ENCODE assay signal across 18 cellular contexts in the genomic region with DNA sequence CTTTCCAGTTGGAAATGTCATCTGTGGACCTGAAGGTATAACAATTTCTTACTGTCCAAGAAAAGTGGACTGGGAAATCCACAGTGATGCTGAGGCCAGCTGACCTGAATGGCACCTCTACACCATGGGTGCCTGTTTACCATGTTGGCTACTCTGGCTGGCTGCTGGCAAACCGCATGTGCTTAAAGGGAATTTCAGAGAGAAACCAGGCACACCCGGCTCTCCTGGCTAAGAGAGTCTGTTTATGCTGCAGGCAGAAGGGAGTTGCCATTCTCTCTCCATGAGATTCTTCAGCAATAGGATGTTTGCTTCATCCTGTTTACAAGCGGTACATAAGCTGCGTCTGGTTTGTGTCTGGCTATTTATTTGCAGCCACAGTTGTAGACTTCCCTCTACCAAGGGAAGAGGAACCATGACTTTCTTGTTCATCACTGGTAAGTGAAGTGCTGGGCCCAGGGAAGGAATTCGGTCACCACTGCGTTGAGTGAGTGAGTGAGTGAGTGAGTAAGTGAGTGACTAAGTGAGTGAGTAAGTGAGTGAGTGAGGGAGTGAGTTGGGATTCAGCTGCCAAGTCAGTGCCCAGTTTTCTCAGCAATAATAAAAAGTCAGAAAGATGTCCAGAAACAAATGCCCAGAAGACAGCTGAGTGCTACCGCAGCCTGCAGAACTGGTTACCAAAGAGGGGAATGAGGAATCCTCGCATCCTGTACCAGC.
DNase-seq lines count a peak whose midpoint lies in the region; ATAC-seq and TF ChIP-seq lines count a peak whose summit lies in the region.
"Had no signal": no experiment of that assay in that cellular context is flagged by ENCODE, and none has a peak within 500 bp of the region (broad histone marks: within the 10 kb centered on the region; RNA-seq: fewer than 3 reads in every experiment).

No MANE protein-coding gene starts in this region.

- peak overlapping the region in 1 of 2 experiments; percentile 25 for H2BK12ac ChIP-seq in mesenchymal stem cell (ENCODE audit: low read length in 2 of 2)

- TF ChIP-seq CTCF in coronary artery (IDR thresholded peaks at IDR 0.05) = no peak

- ATAC-seq in activated CD4-positive, alpha-beta T cell treated with anti-CD3 and anti-CD28 coated beads for 36 hours = peak; percentile 47
- no peak for ATAC-seq in SK-N-SH treated with all-trans-retinoic acid at 6 μM for 48 hours
- ATAC-seq: natural killer cell had no signal

- no peak overlapping the region for H3K4me3 ChIP-seq in coronary artery
- no peak overlapping the region for H3K4me3 ChIP-seq in mesenchymal stem cell (ENCODE audit: insufficient read depth in 1 of 2, low read depth in 1 of 2, low read length in 2 of 2)
- H3K4me3 ChIP-seq: heart right ventricle, vagina had no signal

- no peak overlapping the region for H3K27ac Mint-ChIP-seq in activated CD4-positive, alpha-beta T cell treated with anti-CD3 and anti-CD28 coated beads for 36 hours
- H3K27ac Mint-ChIP-seq: activated naive CD4-positive, alpha-beta T cell treated with anti-CD3 and anti-CD28 coated beads, Interleukin-2, amount 50 U/mL, for 72 hours; natural killer cell had no signal

- H3K9me3 ChIP-seq in mesenchymal stem cell (ENCODE audit: control insufficient read depth, low read length) = no peaks in the 10 kb centered on the region
- H3K9me3 ChIP-seq: heart right ventricle, vagina had no signal

- no peak overlapping the region for H4K91ac ChIP-seq in mesenchymal stem cell (ENCODE audit: low read length)

- WGBS in mesenchymal stem cell = 26% methylated on average over 8 of the region's 8 CpGs

- no peak overlapping the region for H2AK5ac ChIP-seq in mesenchymal stem cell (ENCODE audit: low read length, severe bottlenecking)

- no peak for DNase-seq in activated CD4-positive, alpha-beta T cell treated with anti-CD3 and anti-CD28 coated beads for 36 hours
- no peak for DNase-seq in activated CD4-positive, alpha-beta T cell treated with anti-CD3 and anti-CD28 coated beads for 1 hour
- DNase-seq in coronary artery (ENCODE audit: low spot score) (peak; percentile 29), mesenchymal stem cell (peak; percentile 65), T-helper 2 cell (no peak)
- DNase-seq in stimulated activated CD4-positive, alpha-beta T cell treated with anti-CD3 and anti-CD28 coated beads, Interleukin-15, amount 100 ng/mL, for 24 hours = no peak
- DNase-seq: activated CD4-positive, CD25-positive, alpha-beta regulatory T cell; heart right ventricle; IMR-90; left cardiac atrium; natural killer cell; stimulated activated CD4-positive, alpha-beta T cell treated with anti-CD3 and anti-CD28 coated beads, Interleukin-2, amount 100 ng/mL, for 24 hours; stimulated activated CD8-positive, alpha-beta memory T cell treated with anti-CD3 and anti-CD28 coated beads, Interleukin-4, amount 100 ng/mL, for 48 hours had no signal

- H2BK120ac ChIP-seq in mesenchymal stem cell (ENCODE audit: low read depth, low read length) = no peak overlapping the region

- no peak overlapping the region for H2BK5ac ChIP-seq in mesenchymal stem cell (ENCODE audit: low read depth, low read length, poor library complexity, severe bottlenecking)

- no peak overlapping the region for H3K23ac ChIP-seq in mesenchymal stem cell (ENCODE audit: low read length in 2 of 2)

- no peak overlapping the region for H3K4ac ChIP-seq in mesenchymal stem cell (ENCODE audit: low read depth in 1 of 2, low read length in 2 of 2)

- no peak overlapping the region for H3K4me2 ChIP-seq in mesenchymal stem cell (ENCODE audit: low read length, poor library complexity, severe bottlenecking)

- H3K79me1 ChIP-seq in mesenchymal stem cell (replicated peaks; ENCODE audit: low read length, poor library complexity, severe bottlenecking) = no peaks in the 10 kb centered on the region

- POLR2A ChIA-PET in activated CD4-positive, alpha-beta T cell treated with anti-CD3 and anti-CD28 coated beads for 36 hours (lab: Charles Lee) = no interaction called here

- intact Hi-C loops in activated CD4-positive, alpha-beta T cell treated with anti-CD3 and anti-CD28 coated beads for 36 hours (cut with DNase I, micrococcal nuclease) = no loop called here

- no peak overlapping the region for H2BK15ac ChIP-seq in mesenchymal stem cell (ENCODE audit: low read depth, poor library complexity, severe bottlenecking)

- no peak overlapping the region for H3K9ac ChIP-seq in mesenchymal stem cell (ENCODE audit: low read length)

- no peak overlapping the region for H3K14ac ChIP-seq in mesenchymal stem cell (ENCODE audit: low read length in 2 of 2)

- no peak overlapping the region for H3K4me3 Mint-ChIP-seq in activated CD4-positive, alpha-beta T cell treated with anti-CD3 and anti-CD28 coated beads for 36 hours
- H3K4me3 Mint-ChIP-seq: central memory CD8-positive, alpha-beta T cell; natural killer cell had no signal

- H3K27ac ChIP-seq in coronary artery = no peak overlapping the region
- no peak overlapping the region for H3K27ac ChIP-seq in mesenchymal stem cell (ENCODE audit: low read length, poor library complexity, severe bottlenecking)
- H3K27ac ChIP-seq in temporal lobe (ENCODE audit: low read depth, low read length) = peak overlapping the region; percentile 15
- H3K27ac ChIP-seq: heart right ventricle, vagina had no signal

- H4K8ac ChIP-seq in mesenchymal stem cell (ENCODE audit: low read length) = no peak overlapping the region

- CTCF ChIA-PET in activated CD4-positive, alpha-beta T cell treated with anti-CD3 and anti-CD28 coated beads for 36 hours (lab: Charles Lee) = no interaction called here

- peaks cover 4 to 23% of the 10 kb centered on the region in 2 experiments for H3K27me3 ChIP-seq in mesenchymal stem cell (ENCODE audit: control insufficient read depth in 1 of 2, insufficient read depth in 1 of 2, low read length in 2 of 2)
- H3K27me3 ChIP-seq: vagina had no signal

- no peaks in the 10 kb centered on the region for H3K36me3 Mint-ChIP-seq in activated CD4-positive, alpha-beta T cell treated with anti-CD3 and anti-CD28 coated beads for 36 hours (ENCODE audit: low read depth)
- H3K36me3 Mint-ChIP-seq: activated naive CD4-positive, alpha-beta T cell treated with anti-CD3 and anti-CD28 coated beads, Interleukin-2, amount 50 U/mL, for 72 hours; natural killer cell had no signal

- no peaks in the 10 kb centered on the region for H3K36me3 ChIP-seq in mesenchymal stem cell (ENCODE audit: control insufficient read depth in 1 of 2, insufficient read depth in 2 of 2, low read depth in 1 of 2, low read length in 2 of 2)
- H3K36me3 ChIP-seq: heart right ventricle, vagina had no signal

- peaks cover 2% of the 10 kb centered on the region for H3K4me1 ChIP-seq in mesenchymal stem cell (ENCODE audit: control insufficient read depth, insufficient read depth, low read depth, low read length)

- no peaks in the 10 kb centered on the region for H3K4me1 Mint-ChIP-seq in activated CD4-positive, alpha-beta T cell treated with anti-CD3 and anti-CD28 coated beads for 36 hours
- H3K4me1 Mint-ChIP-seq: central memory CD8-positive, alpha-beta T cell had no signal

- peaks cover 6% of the 10 kb centered on the region for H3K27me3 Mint-ChIP-seq in activated CD4-positive, alpha-beta T cell treated with anti-CD3 and anti-CD28 coated beads for 36 hours

- no peak overlapping the region for H2AFZ ChIP-seq in mesenchymal stem cell (ENCODE audit: low read depth, low read length)

- H3K18ac ChIP-seq in mesenchymal stem cell (ENCODE audit: low read depth in 1 of 2, low read length in 2 of 2) = no peak overlapping the region

- no peaks in the 10 kb centered on the region for H3K9me3 Mint-ChIP-seq in activated CD4-positive, alpha-beta T cell treated with anti-CD3 and anti-CD28 coated beads for 36 hours (ENCODE audit: low read depth)
- H3K9me3 Mint-ChIP-seq: activated naive CD4-positive, alpha-beta T cell treated with anti-CD3 and anti-CD28 coated beads, Interleukin-2, amount 50 U/mL, for 72 hours; central memory CD8-positive, alpha-beta T cell; natural killer cell had no signal

TF ChIP-seq in SK-N-SH treated with all-trans-retinoic acid at 6 μM for 48 hours, 23 proteins besides CTCF, POLR2A, EP300 and RAD21 (continues in another document):
- TF ChIP-seq, protein P1, sequence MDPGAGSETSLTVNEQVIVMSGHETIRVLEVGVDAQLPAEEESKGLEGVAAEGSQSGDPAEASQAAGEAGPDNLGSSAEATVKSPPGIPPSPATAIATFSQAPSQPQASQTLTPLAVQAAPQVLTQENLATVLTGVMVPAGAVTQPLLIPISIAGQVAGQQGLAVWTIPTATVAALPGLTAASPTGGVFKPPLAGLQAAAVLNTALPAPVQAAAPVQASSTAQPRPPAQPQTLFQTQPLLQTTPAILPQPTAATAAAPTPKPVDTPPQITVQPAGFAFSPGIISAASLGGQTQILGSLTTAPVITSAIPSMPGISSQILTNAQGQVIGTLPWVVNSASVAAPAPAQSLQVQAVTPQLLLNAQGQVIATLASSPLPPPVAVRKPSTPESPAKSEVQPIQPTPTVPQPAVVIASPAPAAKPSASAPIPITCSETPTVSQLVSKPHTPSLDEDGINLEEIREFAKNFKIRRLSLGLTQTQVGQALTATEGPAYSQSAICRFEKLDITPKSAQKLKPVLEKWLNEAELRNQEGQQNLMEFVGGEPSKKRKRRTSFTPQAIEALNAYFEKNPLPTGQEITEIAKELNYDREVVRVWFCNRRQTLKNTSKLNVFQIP (CRISPR knock-in tag; IDR thresholded peaks at IDR 0.05; ENCODE audit: borderline replicate concordance, low read depth) = no peak
- no peak for TF ChIP-seq PPARA (CRISPR knock-in tag; IDR thresholded peaks at IDR 0.05; ENCODE audit: borderline replicate concordance)
- TF ChIP-seq ZFP30 (CRISPR knock-in tag; IDR thresholded peaks at IDR 0.05) = no peak
- no peak for TF ChIP-seq TCF4 (CRISPR knock-in tag; IDR thresholded peaks at IDR 0.05; ENCODE audit: borderline replicate concordance)
- no peak for TF ChIP-seq CSDC2 (CRISPR knock-in tag; IDR thresholded peaks at IDR 0.05)
- TF ChIP-seq, protein P2, sequence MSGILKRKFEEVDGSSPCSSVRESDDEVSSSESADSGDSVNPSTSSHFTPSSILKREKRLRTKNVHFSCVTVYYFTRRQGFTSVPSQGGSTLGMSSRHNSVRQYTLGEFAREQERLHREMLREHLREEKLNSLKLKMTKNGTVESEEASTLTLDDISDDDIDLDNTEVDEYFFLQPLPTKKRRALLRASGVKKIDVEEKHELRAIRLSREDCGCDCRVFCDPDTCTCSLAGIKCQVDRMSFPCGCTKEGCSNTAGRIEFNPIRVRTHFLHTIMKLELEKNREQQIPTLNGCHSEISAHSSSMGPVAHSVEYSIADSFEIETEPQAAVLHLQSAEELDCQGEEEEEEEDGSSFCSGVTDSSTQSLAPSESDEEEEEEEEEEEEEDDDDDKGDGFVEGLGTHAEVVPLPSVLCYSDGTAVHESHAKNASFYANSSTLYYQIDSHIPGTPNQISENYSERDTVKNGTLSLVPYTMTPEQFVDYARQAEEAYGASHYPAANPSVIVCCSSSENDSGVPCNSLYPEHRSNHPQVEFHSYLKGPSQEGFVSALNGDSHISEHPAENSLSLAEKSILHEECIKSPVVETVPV (CRISPR knock-in tag; IDR thresholded peaks at IDR 0.05) = no peak
- no peak for TF ChIP-seq RARB (CRISPR knock-in tag; IDR thresholded peaks at IDR 0.05)
- TF ChIP-seq OSR1 (CRISPR knock-in tag; IDR thresholded peaks at IDR 0.05) = no peak
- no peak for TF ChIP-seq ZNF565 (CRISPR knock-in tag; conservative IDR thresholded peaks at IDR 0.05; ENCODE audit: low read depth)
- no peak for TF ChIP-seq ISL1 (CRISPR knock-in tag; IDR thresholded peaks at IDR 0.05)

Comparison
In these comparisons a context has a peak if more than half of its experiments do, and no peak if none do; other contexts are left out.
1. DNase-seq: peak in coronary artery (single experiment) and mesenchymal stem cell (single experiment); none in activated CD4-positive, alpha-beta T cell treated with anti-CD3 and anti-CD28 coated beads for 36 hours (single experiment), activated CD4-positive, alpha-beta T cell treated with anti-CD3 and anti-CD28 coated beads for 1 hour (single experiment), T-helper 2 cell (0 of 5) and stimulated activated CD4-positive, alpha-beta T cell treated with anti-CD3 and anti-CD28 coated beads, Interleukin-15, amount 100 ng/mL, for 24 hours (single experiment).